Comparison of ENCODE assay signal across 1 cellular context in genomic region chr19:1468274-1469199, GRCh38.
TF ChIP-seq lines count a peak whose summit lies in the region.

No MANE protein-coding gene starts in this region.

TF ChIP-seq in GM12878, 131 proteins besides CTCF, POLR2A, EP300 and RAD21:
- TF ChIP-seq EZH2 (IDR thresholded peaks at IDR 0.05; ENCODE audit: borderline replicate concordance, control insufficient read depth, low read depth, low read length) (0 out of 2 replicates have a peak, but pooled peaks have one; percentile 35), HDAC6 (IDR thresholded peaks at IDR 0.05; ENCODE audit: unreplicated experiment) (peak; percentile 80), BACH1 (IDR thresholded peaks at IDR 0.05; ENCODE audit: borderline replicate concordance) (no peak), YBX1 (IDR thresholded peaks at IDR 0.05) (no peak), POLR2AphosphoS2 (IDR thresholded peaks at IDR 0.05; ENCODE audit: low read depth, low read length) (no peak), SMAD1 (IDR thresholded peaks at IDR 0.05; ENCODE audit: low read depth, partially characterized antibody) (no peak), IKZF2 (IDR thresholded peaks at IDR 0.05) (no peak), ZNF384 (IDR thresholded peaks at IDR 0.05; ENCODE audit: borderline replicate concordance, low read depth, low read length) (no peak), SMARCA5 (IDR thresholded peaks at IDR 0.05) (no peak), BHLHE40 (IDR thresholded peaks at IDR 0.05; ENCODE audit: borderline replicate concordance in 1 of 2, low read depth in 2 of 2, low read length in 1 of 2) (0 out of 4 replicates have a peak, but pooled peaks of 1 of the 2 experiments have one; percentile 9), ZBTB33 (IDR thresholded peaks at IDR 0.05) (no peak)
- TF ChIP-seq, protein P1, sequence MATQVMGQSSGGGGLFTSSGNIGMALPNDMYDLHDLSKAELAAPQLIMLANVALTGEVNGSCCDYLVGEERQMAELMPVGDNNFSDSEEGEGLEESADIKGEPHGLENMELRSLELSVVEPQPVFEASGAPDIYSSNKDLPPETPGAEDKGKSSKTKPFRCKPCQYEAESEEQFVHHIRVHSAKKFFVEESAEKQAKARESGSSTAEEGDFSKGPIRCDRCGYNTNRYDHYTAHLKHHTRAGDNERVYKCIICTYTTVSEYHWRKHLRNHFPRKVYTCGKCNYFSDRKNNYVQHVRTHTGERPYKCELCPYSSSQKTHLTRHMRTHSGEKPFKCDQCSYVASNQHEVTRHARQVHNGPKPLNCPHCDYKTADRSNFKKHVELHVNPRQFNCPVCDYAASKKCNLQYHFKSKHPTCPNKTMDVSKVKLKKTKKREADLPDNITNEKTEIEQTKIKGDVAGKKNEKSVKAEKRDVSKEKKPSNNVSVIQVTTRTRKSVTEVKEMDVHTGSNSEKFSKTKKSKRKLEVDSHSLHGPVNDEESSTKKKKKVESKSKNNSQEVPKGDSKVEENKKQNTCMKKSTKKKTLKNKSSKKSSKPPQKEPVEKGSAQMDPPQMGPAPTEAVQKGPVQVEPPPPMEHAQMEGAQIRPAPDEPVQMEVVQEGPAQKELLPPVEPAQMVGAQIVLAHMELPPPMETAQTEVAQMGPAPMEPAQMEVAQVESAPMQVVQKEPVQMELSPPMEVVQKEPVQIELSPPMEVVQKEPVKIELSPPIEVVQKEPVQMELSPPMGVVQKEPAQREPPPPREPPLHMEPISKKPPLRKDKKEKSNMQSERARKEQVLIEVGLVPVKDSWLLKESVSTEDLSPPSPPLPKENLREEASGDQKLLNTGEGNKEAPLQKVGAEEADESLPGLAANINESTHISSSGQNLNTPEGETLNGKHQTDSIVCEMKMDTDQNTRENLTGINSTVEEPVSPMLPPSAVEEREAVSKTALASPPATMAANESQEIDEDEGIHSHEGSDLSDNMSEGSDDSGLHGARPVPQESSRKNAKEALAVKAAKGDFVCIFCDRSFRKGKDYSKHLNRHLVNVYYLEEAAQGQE (IDR thresholded peaks at IDR 0.05; ENCODE audit: low read depth, low read length): no peak
- TF ChIP-seq, protein P2, sequence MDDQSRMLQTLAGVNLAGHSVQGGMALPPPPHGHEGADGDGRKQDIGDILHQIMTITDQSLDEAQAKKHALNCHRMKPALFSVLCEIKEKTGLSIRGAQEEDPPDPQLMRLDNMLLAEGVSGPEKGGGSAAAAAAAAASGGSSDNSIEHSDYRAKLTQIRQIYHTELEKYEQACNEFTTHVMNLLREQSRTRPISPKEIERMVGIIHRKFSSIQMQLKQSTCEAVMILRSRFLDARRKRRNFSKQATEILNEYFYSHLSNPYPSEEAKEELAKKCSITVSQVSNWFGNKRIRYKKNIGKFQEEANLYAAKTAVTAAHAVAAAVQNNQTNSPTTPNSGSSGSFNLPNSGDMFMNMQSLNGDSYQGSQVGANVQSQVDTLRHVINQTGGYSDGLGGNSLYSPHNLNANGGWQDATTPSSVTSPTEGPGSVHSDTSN (IDR thresholded peaks at IDR 0.05; ENCODE audit: insufficient replicate concordance, low read depth, low read length): no peak
TF ChIP-seq in GM12878: peak in this region for 3.
